13 cellular contexts compared by ENCODE assay signal in the genomic region with DNA sequence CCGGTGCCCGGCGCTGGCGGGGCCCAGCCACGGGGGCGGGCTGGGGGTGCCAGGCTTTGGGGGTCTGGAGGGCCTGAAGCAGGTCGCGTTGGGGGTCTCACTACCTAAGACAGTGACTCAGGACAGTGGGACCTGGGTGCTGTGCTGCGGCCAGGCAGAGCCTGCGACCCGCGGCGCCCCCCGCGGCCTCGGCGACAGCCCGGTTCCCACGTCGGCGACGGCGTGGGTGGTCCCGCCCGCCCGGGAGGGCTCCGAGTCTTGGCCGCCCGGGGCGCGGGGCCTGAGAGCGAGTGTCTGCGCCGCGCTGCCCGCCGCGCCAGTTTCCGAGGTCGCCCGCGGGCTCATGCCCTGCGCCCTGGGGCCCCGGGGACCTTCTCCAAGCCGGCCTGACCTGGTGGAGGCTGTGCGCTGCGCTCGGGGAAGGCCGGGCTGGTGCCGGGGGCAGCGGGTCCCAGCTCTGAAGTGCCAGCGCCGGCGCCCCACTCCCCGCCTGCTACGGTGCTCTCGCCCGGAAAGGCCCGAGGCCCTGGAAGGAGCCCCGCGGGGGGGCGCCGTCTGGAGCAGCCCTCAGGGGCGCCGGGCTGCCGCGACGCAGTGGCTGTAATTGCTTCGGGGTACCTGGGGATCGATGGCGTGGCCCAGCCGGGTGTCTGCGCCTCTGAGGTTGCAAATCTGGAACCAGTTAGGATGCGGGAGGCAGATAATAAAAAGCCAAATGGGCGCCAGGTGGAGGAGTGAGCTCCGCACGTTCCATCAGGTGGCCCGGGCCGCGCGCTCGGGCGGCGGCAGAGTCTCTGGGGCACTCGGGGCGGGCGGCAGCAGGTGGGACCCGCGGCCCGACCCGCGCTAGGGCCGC.
A peak's percentile ranks its signal among the peaks of the same experiment; 100 is the strongest.
DNase-seq lines count a peak whose midpoint lies in the region; ATAC-seq, FAIRE-seq and TF ChIP-seq lines count a peak whose summit lies in the region.
"Had no signal": no experiment of that assay in that cellular context is flagged by ENCODE, and none has a peak within 500 bp of the region (broad histone marks: within the 10 kb centered on the region; RNA-seq: fewer than 3 reads in every experiment).

No MANE protein-coding gene starts in this region.

- no peak overlapping the region for H3K27ac ChIP-seq in CD8-positive, alpha-beta T cell (ENCODE audit: low read depth, low read length)
- H3K27ac ChIP-seq in iPS DF 6.9 (ENCODE audit: low read length) (no peak overlapping the region), pancreas (no peak overlapping the region), transverse colon (no peak overlapping the region)
- H3K27ac ChIP-seq: BLaER1 had no signal

- no peaks in the 10 kb centered on the region for H3K36me3 Mint-ChIP-seq in CD8-positive, alpha-beta T cell
- no peaks in the 10 kb centered on the region for H3K36me3 Mint-ChIP-seq in natural killer cell treated with Interleukin-12 subunit alpha and Interleukin-12 subunit beta and Interleukin-15 and Interleukin-18, amount 100 ng/mL, for 72 hours

- CTCF ChIA-PET in CD8-positive, alpha-beta T cell (lab: Charles Lee), result no interaction called here

- no peak overlapping the region for H3K4me3 ChIP-seq in CD8-positive, alpha-beta T cell (ENCODE audit: low read depth, low read length)
- H3K4me3 ChIP-seq in iPS DF 6.9 (ENCODE audit: low read length), result peak overlapping the region; percentile 25; the same call in 1 of the 2 replicates
- peak overlapping the region; percentile 11 to 43 (median 24) for H3K4me3 ChIP-seq in pancreas
- peak overlapping the region in 2 of 4 donors; percentile 17 to 28 for H3K4me3 ChIP-seq in transverse colon
- H3K4me3 ChIP-seq: BLaER1 had no signal

- no peak for TF ChIP-seq CTCF in CD8-positive, alpha-beta T cell (IDR thresholded peaks at IDR 0.05)
- no peak for TF ChIP-seq CTCF in pancreas (IDR thresholded peaks at IDR 0.05)
- no peak for TF ChIP-seq CTCF in transverse colon (IDR thresholded peaks at IDR 0.05)

- TF ChIP-seq POLR2A in transverse colon (IDR thresholded peaks at IDR 0.05), result no peak

- no peak for FAIRE-seq in pancreas (lab: Jason Lieb, UNC)

- ATAC-seq in CD8-positive, alpha-beta T cell, result no peak
- peak; percentile 40 to 76 (median 50) for ATAC-seq in pancreas
- no peak for ATAC-seq in left colon
- no peak for ATAC-seq in natural killer cell treated with Interleukin-12 subunit alpha and Interleukin-12 subunit beta and Interleukin-15 and Interleukin-18, amount 100 ng/mL, for 72 hours
- ATAC-seq in GM19351 (IDR thresholded peaks at IDR 0.05; ENCODE audit: unreplicated experiment), result no peak

- intact Hi-C loops in CD8-positive, alpha-beta T cell (cut with DNase I, micrococcal nuclease), result no loop called here
- intact Hi-C loops in pancreas (cut with DNase I), result no loop called here
- intact Hi-C loops in left colon (cut with DNase I, micrococcal nuclease), result no loop called here
- intact Hi-C loops in transverse colon (cut with DNase I; ENCODE audit: low total_unique reads), result no loop called here

- no peaks in the 10 kb centered on the region for H3K9me3 ChIP-seq in CD8-positive, alpha-beta T cell (ENCODE audit: low read length)
- H3K9me3 ChIP-seq in iPS DF 6.9 (ENCODE audit: control insufficient read depth, insufficient read depth, low read length) (no peaks in the 10 kb centered on the region), pancreas (no peaks in the 10 kb centered on the region), transverse colon (no peaks in the 10 kb centered on the region)

- TF ChIP-seq EP300 in transverse colon (IDR thresholded peaks at IDR 0.05; ENCODE audit: low read depth), result no peak

- in situ Hi-C loops in transverse colon (cut with MboI; ENCODE audit: low pct_ligation_motif_present in 1 of 4, low pct_unique_long_range_greater_than_20kb in 1 of 4, low sequenced_read_pairs in 3 of 4), result no loop called here

- no peaks in the 10 kb centered on the region for H3K36me3 ChIP-seq in CD8-positive, alpha-beta T cell (ENCODE audit: insufficient read depth, low read length)
- H3K36me3 ChIP-seq in iPS DF 6.9 (ENCODE audit: control insufficient read depth, insufficient read depth, low read length) (no peaks in the 10 kb centered on the region; the same call in 1 of the 2 replicates), pancreas (no peaks in the 10 kb centered on the region), transverse colon (no peaks in the 10 kb centered on the region)
- H3K36me3 ChIP-seq: BLaER1 had no signal

- H3K27ac Mint-ChIP-seq in CD8-positive, alpha-beta T cell, result no peak overlapping the region
- H3K27ac Mint-ChIP-seq in natural killer cell treated with Interleukin-12 subunit alpha and Interleukin-12 subunit beta and Interleukin-15 and Interleukin-18, amount 100 ng/mL, for 72 hours, result no peak overlapping the region

- no peak for DNase-seq in CD8-positive, alpha-beta T cell
- DNase-seq in NCI-H2171 (lab: John Stamatoyannopoulos, UW) (peak; percentile 15), iPS DF 6.9 (ENCODE audit: low read depth, low spot score) (no peak), pancreas (peak in 1 of 6 donors; percentile 70), left colon (no peak), transverse colon (no peak)
- no peak for DNase-seq in natural killer cell treated with Interleukin-12 subunit alpha and Interleukin-12 subunit beta and Interleukin-15 and Interleukin-18, amount 100 ng/mL, for 72 hours (ENCODE audit: low spot score)
- DNase-seq: activated CD4-positive, alpha-beta T cell treated with anti-CD3 and anti-CD28 coated beads, Interleukin-2, amount 50 U/mL, for 48 hours; activated effector memory CD4-positive, alpha-beta T cell treated with anti-CD3 and anti-CD28 coated beads, Interleukin-2, amount 50 U/mL, for 16 hours; NCI-H526; stimulated activated CD4-positive, alpha-beta T cell treated with anti-CD3 and anti-CD28 coated beads, Interleukin-4, amount 100 ng/mL, for 1 hour had no signal

- H3K27me3 Mint-ChIP-seq in CD8-positive, alpha-beta T cell (ENCODE audit: low read depth), result peaks cover 49% of the 10 kb centered on the region
- peaks cover 30 to 48% of the 10 kb centered on the region in 2 donors for H3K27me3 Mint-ChIP-seq in natural killer cell treated with Interleukin-12 subunit alpha and Interleukin-12 subunit beta and Interleukin-15 and Interleukin-18, amount 100 ng/mL, for 72 hours

- no CpG with 5 or more reads among the region's 93 CpGs for WGBS in iPS DF 6.9 (ENCODE audit: insufficient coverage, insufficient read length)
- 4 to 7% methylated on average over 29 to 93 of the region's 93 CpGs for WGBS in pancreas, 2 donors
- WGBS in transverse colon (ENCODE audit: low coverage in 1 of 2), 2 donors, result 4% methylated on average over 25 of the region's 93 CpGs; no CpG with 5 or more reads in 1 of the 2 donors

- peak overlapping the region; percentile 29 for H3K4me3 Mint-ChIP-seq in CD8-positive, alpha-beta T cell
- H3K4me3 Mint-ChIP-seq in natural killer cell treated with Interleukin-12 subunit alpha and Interleukin-12 subunit beta and Interleukin-15 and Interleukin-18, amount 100 ng/mL, for 72 hours, result no peak overlapping the region

- peaks cover 8% of the 10 kb centered on the region for H3K4me1 Mint-ChIP-seq in CD8-positive, alpha-beta T cell (ENCODE audit: low read depth)
- peaks cover 0 to 3% of the 10 kb centered on the region in 2 donors for H3K4me1 Mint-ChIP-seq in natural killer cell treated with Interleukin-12 subunit alpha and Interleukin-12 subunit beta and Interleukin-15 and Interleukin-18, amount 100 ng/mL, for 72 hours (ENCODE audit: low read depth in 2 of 2)

- H3K27me3 ChIP-seq in CD8-positive, alpha-beta T cell (ENCODE audit: insufficient read depth, low read length), result peaks cover 32% of the 10 kb centered on the region
- H3K27me3 ChIP-seq in iPS DF 6.9 (ENCODE audit: control insufficient read depth, insufficient read depth, low read length) (peaks cover 36% of the 10 kb centered on the region), pancreas (peaks cover 0 to 21% (median 10%) of the 10 kb centered on the region in 4 donors), transverse colon (peaks cover 82% of the 10 kb centered on the region)

- POLR2A ChIA-PET in CD8-positive, alpha-beta T cell (lab: Charles Lee), result no interaction called here

- no peaks in the 10 kb centered on the region for H3K9me3 Mint-ChIP-seq in CD8-positive, alpha-beta T cell
- no peaks in the 10 kb centered on the region for H3K9me3 Mint-ChIP-seq in natural killer cell treated with Interleukin-12 subunit alpha and Interleukin-12 subunit beta and Interleukin-15 and Interleukin-18, amount 100 ng/mL, for 72 hours

- peaks cover 4% of the 10 kb centered on the region for H3K4me1 ChIP-seq in CD8-positive, alpha-beta T cell (ENCODE audit: insufficient read depth, low read length)
- H3K4me1 ChIP-seq in iPS DF 6.9 (ENCODE audit: control insufficient read depth, insufficient read depth, low read length) (no peaks in the 10 kb centered on the region; the same call in 1 of the 2 replicates), pancreas (peaks cover 0 to 11% (median 0%) of the 10 kb centered on the region in 3 donors), transverse colon (peaks cover 0 to 16% (median 10%) of the 10 kb centered on the region in 4 donors)
- H3K4me1 ChIP-seq: BLaER1 had no signal

Comparison
In these comparisons a context has a peak if more than half of its experiments do, and no peak if none do; other contexts are left out.
1. ATAC-seq: peak in pancreas (4 of 4); none in CD8-positive, alpha-beta T cell (single experiment), left colon (single experiment), natural killer cell treated with Interleukin-12 subunit alpha and Interleukin-12 subunit beta and Interleukin-15 and Interleukin-18, amount 100 ng/mL, for 72 hours (0 of 2) and GM19351 (single experiment).